Comparison of ENCODE assay signal across 18 cellular contexts in genomic region chr14:50025073-50025472, GRCh38.
"Had no signal": no experiment of that assay in that cellular context is flagged by ENCODE, and none has a peak within 500 bp of the region (broad histone marks: within the 10 kb centered on the region; RNA-seq: fewer than 3 reads in every experiment).

No MANE protein-coding gene starts in this region.

- H3K36me3 ChIP-seq: esophagus squamous epithelium, right atrium auricular region, WERI-Rb-1 had no signal

- H3K4me3 ChIP-seq: esophagus squamous epithelium, right atrium auricular region, SK-N-MC had no signal

- ATAC-seq: activated CD8-positive, alpha-beta T cell treated with anti-CD3 and anti-CD28 coated beads, Interleukin-2, amount 10 ng/mL, durations not matched to agents 7 days and 5 days had no signal

- H3K27ac ChIP-seq: WERI-Rb-1 had no signal

- H3K4me3 Mint-ChIP-seq: activated CD8-positive, alpha-beta T cell treated with anti-CD3 and anti-CD28 coated beads, Interleukin-2, amount 10 ng/mL, durations not matched to agents 7 days and 5 days; activated naive CD8-positive, alpha-beta T cell treated with anti-CD3 and anti-CD28 coated beads, Interleukin-2, amount 10 ng/mL, durations not matched to agents 7 days and 5 days; nephron; type B pancreatic cell had no signal

- H3K27me3 ChIP-seq: esophagus squamous epithelium, right atrium auricular region had no signal

- H3K4me1 ChIP-seq: right atrium auricular region had no signal

- H3K27me3 Mint-ChIP-seq: activated naive CD8-positive, alpha-beta T cell treated with anti-CD3 and anti-CD28 coated beads, Interleukin-2, amount 10 ng/mL, durations not matched to agents 7 days and 5 days; type B pancreatic cell had no signal

- H3K27ac Mint-ChIP-seq: activated CD8-positive, alpha-beta T cell treated with anti-CD3 and anti-CD28 coated beads, Interleukin-2, amount 10 ng/mL, durations not matched to agents 7 days and 5 days; activated naive CD8-positive, alpha-beta T cell treated with anti-CD3 and anti-CD28 coated beads, Interleukin-2, amount 10 ng/mL, durations not matched to agents 7 days and 5 days; nephron; type B pancreatic cell had no signal

- DNase-seq: activated CD8-positive, alpha-beta memory T cell treated with anti-CD3 and anti-CD28 coated beads, Interleukin-2, amount 50 U/mL, for 4 hours; activated CD8-positive, alpha-beta T cell treated with anti-CD3 and anti-CD28 coated beads, Interleukin-2, amount 10 ng/mL, durations not matched to agents 7 days and 5 days; activated gamma-delta T cell; activated naive CD8-positive, alpha-beta T cell treated with anti-CD3 and anti-CD28 coated beads, Interleukin-2, amount 10 ng/mL, durations not matched to agents 7 days and 5 days; esophagus squamous epithelium; glutamatergic neuron; hypothalamus; left ventricle myocardium superior; mesendoderm; nucleus accumbens; small intestine; stimulated activated CD4-positive, alpha-beta T cell treated with anti-CD3 and anti-CD28 coated beads, Interleukin-4, amount 100 ng/mL, for 24 hours; substantia nigra had no signal
